Comparison of ENCODE assay signal across 8 cellular contexts in genomic region chr11:130448039-130448415, GRCh38.
DNase-seq lines count a peak whose midpoint lies in the region; ATAC-seq and TF ChIP-seq lines count a peak whose summit lies in the region.

No MANE protein-coding gene starts in this region.

- H3K4me3 ChIP-seq in foreskin fibroblast (ENCODE audit: low read depth in 1 of 2, low read length in 2 of 2) (peak overlapping the region; percentile 62 to 96), retinal pigment epithelial cell (ENCODE audit: low read length) (peak overlapping the region; percentile 65)

- H3K36me3 ChIP-seq in ES-I3 (ENCODE audit: insufficient read depth, low read length), result no peaks in the 10 kb centered on the region

- H3K9me3 ChIP-seq in ES-I3 (ENCODE audit: control insufficient read depth, insufficient read depth, low read length), result no peaks in the 10 kb centered on the region

- H3K4me1 ChIP-seq in ES-I3 (ENCODE audit: insufficient read depth, low read length), result peaks cover 6% of the 10 kb centered on the region; the same call in 1 of the 2 replicates

- H3K9ac ChIP-seq in ES-I3 (ENCODE audit: low read depth, low read length), result peak overlapping the region; percentile 76; the same call in 1 of the 2 replicates

- peak overlapping the region; percentile 63 for H3K27ac ChIP-seq in VCaP

- TF ChIP-seq CTCF in VCaP (conservative IDR thresholded peaks at IDR 0.05), result no peak
- TF ChIP-seq CTCF in foreskin fibroblast (IDR thresholded peaks at IDR 0.05; ENCODE audit: low read depth, low read length), result no peak
- no peak for TF ChIP-seq CTCF in retinal pigment epithelial cell (conservative IDR thresholded peaks at IDR 0.05; ENCODE audit: low read depth, low read length)

- ATAC-seq in HG02973 (IDR thresholded peaks at IDR 0.05; ENCODE audit: unreplicated experiment), result no peak

- DNase-seq in foreskin fibroblast (no peak), retinal pigment epithelial cell (ENCODE audit: low read depth) (no peak), SHP77 (lab: John Stamatoyannopoulos, UW) (no peak), RPMI8226 (no peak)
- DNase-seq in stimulated activated CD4-positive, alpha-beta T cell treated with anti-CD3 and anti-CD28 coated beads, Interleukin-15, amount 100 ng/mL, for 24 hours, result no peak
